ENCODE assay signal across 20 cellular contexts in genomic region chr11:13128381-13128780, GRCh38.
"Had no signal": no experiment of that assay in that cellular context is flagged by ENCODE, and none has a peak within 500 bp of the region (broad histone marks: within the 10 kb centered on the region; RNA-seq: fewer than 3 reads in every experiment).

No MANE protein-coding gene starts in this region.

- H3K27ac ChIP-seq: neutrophil, pancreas, right lobe of liver, thoracic aorta, tibial nerve, upper lobe of left lung had no signal

- DNase-seq: cortex of kidney; effector memory CD8-positive, alpha-beta T cell; erythroblast; hypothalamus; immature natural killer cell; islet precursor cell; natural killer cell; pancreas; right lobe of liver; small intestine; stimulated activated CD4-positive, alpha-beta T cell treated with anti-CD3 and anti-CD28 coated beads, Interleukin-15, amount 100 ng/mL, for 24 hours; stimulated activated CD4-positive, alpha-beta T cell treated with anti-CD3 and anti-CD28 coated beads, Interleukin-2, amount 100 ng/mL, for 48 hours; stimulated activated naive B cell treated with anti-CD40 and anti-IgM and Interleukin-4, amounts not matched to agents 10 μg/mL and 1 μg/mL and 100 μg/mL, for 72 hours; upper lobe of left lung had no signal

- H3K36me3 ChIP-seq: neutrophil, pancreas, right lobe of liver, thoracic aorta, tibial nerve, upper lobe of left lung had no signal

- FAIRE-seq: endometrium, pancreas, urothelium cell line had no signal

- H3K9me3 ChIP-seq: neutrophil, pancreas, right lobe of liver, thoracic aorta, upper lobe of left lung had no signal

- H3K4me1 ChIP-seq: pancreas, right lobe of liver, tibial nerve, upper lobe of left lung had no signal

- H3K27me3 ChIP-seq: neutrophil, pancreas, tibial nerve, upper lobe of left lung had no signal

- H3K4me3 ChIP-seq: lung, pancreas, right lobe of liver, thoracic aorta, tibial nerve, upper lobe of left lung had no signal
